12 cellular contexts compared by ENCODE assay signal in the genomic region with DNA sequence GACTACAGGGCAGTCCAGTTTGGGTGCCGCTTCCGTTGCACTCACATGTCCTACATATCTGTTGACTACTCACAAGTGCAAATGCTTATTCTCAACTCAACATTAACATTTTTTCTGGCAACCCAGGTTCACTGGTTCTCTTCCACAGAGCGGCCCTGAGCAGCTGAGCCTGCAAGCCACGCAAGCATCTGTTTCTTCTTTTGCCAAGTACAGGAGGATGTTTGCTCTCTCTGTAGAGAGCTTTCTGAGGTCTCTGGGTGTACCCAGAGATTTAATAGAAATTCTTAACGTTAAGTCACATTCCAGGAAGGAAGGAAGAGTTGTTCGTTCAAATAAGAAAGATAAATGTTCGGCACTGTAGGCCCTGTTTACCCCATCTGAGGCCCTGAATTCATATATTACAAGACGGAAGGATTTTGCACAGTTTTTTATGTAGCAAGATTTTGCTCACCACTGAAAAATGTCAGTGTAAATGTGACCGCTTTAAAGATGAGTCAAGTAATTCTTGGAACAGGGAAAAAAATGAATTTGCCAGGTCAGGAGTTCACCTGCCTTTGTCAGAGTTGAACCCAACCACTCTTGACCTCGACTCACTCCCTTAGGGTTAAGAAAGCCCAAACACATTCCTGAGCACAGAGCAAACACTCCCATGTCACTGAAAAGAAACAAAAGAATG. TPM values are rescaled to one million over a fixed set of nuclear protein-coding genes. Genes with fewer than 3 reads are reported as not detected.
DNase-seq lines count a peak whose midpoint lies in the region; ATAC-seq, FAIRE-seq and TF ChIP-seq lines count a peak whose summit lies in the region.
"Had no signal": no experiment of that assay in that cellular context is flagged by ENCODE, and none has a peak within 500 bp of the region (broad histone marks: within the 10 kb centered on the region; RNA-seq: fewer than 3 reads in every experiment).

No MANE protein-coding gene starts in this region.

- peaks cover 32% of the 10 kb centered on the region for H3K4me1 ChIP-seq in Caco-2
- peaks cover 0 to 2% of the 10 kb centered on the region in 2 donors for H3K4me1 ChIP-seq in esophagus (ENCODE audit: control insufficient read depth in 2 of 2, insufficient read depth in 2 of 2, low read length in 1 of 2)

- H3K4me3 ChIP-seq in Caco-2 (ENCODE audit: low read depth, low read length) (no peak overlapping the region), esophagus (ENCODE audit: low read depth in 1 of 2, low read length in 2 of 2) (no peak overlapping the region)

- TF ChIP-seq CTCF in Caco-2 (IDR thresholded peaks at IDR 0.05; ENCODE audit: insufficient read depth in 1 of 2, low read depth in 1 of 2, low read length in 1 of 2, severe bottlenecking in 1 of 2, unreplicated experiment in 1 of 2) (no peak), osteocyte (IDR thresholded peaks at IDR 0.05) (no peak)

- H3K27ac Mint-ChIP-seq in Caco-2 (ENCODE audit: unreplicated experiment) (peak overlapping the region; percentile 11), osteocyte (ENCODE audit: unreplicated experiment) (peak overlapping the region; percentile 63)

- H3K9me3 ChIP-seq in Caco-2 (no peaks in the 10 kb centered on the region), esophagus (ENCODE audit: control insufficient read depth in 2 of 2, insufficient read depth in 1 of 2, low read depth in 1 of 2, low read length in 1 of 2) (no peaks in the 10 kb centered on the region)

- H3K36me3 Mint-ChIP-seq in Caco-2 (ENCODE audit: insufficient read depth, unreplicated experiment) (peaks cover 83% of the 10 kb centered on the region), osteocyte (ENCODE audit: unreplicated experiment) (peaks cover 39% of the 10 kb centered on the region)

- DNase-seq in Caco-2, result peak; percentile 60
- DNase-seq in RCC 7860 (ENCODE audit: low spot score), result peak; percentile 52
- no peak for DNase-seq in osteocyte (ENCODE audit: extremely low spot score, unreplicated experiment)
- DNase-seq in GOT3 (lab: John Stamatoyannopoulos, UW), result no peak
- DNase-seq in NCI-H774 (lab: John Stamatoyannopoulos, UW), result no peak
- DNase-seq: left cardiac atrium, NCI-H69, T1000 had no signal

- intact Hi-C loops in Caco-2 (cut with micrococcal nuclease; ENCODE audit: unreplicated experiment), result loop anchor here (2.0 to 5.0 kb wide), 5 partner anchors 98 to 499 kb away; no protein-coding TSS in a partner anchor

- POLR2A ChIA-PET in Caco-2 (lab: Charles Lee), result no interaction called here

- H3K27me3 Mint-ChIP-seq in Caco-2 (ENCODE audit: insufficient read depth, unreplicated experiment) (no peaks in the 10 kb centered on the region), osteocyte (ENCODE audit: unreplicated experiment) (no peaks in the 10 kb centered on the region)

- H3K9me3 Mint-ChIP-seq in Caco-2 (ENCODE audit: unreplicated experiment) (no peaks in the 10 kb centered on the region), osteocyte (ENCODE audit: unreplicated experiment) (no peaks in the 10 kb centered on the region)

- BruUV-seq in Caco-2 (replicated peaks; lab: Mats Ljungman, UMichigan), result no TSS peak

- H3K4me1 Mint-ChIP-seq in Caco-2 (ENCODE audit: low read depth, unreplicated experiment), result peaks cover 31% of the 10 kb centered on the region
- peaks cover 21% of the 10 kb centered on the region for H3K4me1 Mint-ChIP-seq in osteocyte (ENCODE audit: unreplicated experiment)

- peak overlapping the region; percentile 31 for H3K4me3 Mint-ChIP-seq in Caco-2 (ENCODE audit: unreplicated experiment)
- no peak overlapping the region for H3K4me3 Mint-ChIP-seq in osteocyte (ENCODE audit: unreplicated experiment)

- H3K27me3 ChIP-seq in Caco-2 (replicated peaks; ENCODE audit: control insufficient read depth, insufficient read depth, low read length) (no peaks in the 10 kb centered on the region), esophagus (ENCODE audit: control insufficient read depth in 1 of 2, insufficient read depth in 2 of 2, low read length in 2 of 2) (no peaks in the 10 kb centered on the region)

- WGBS in esophagus, 2 donors, result 36 to 47% methylated on average over 10 of the region's 10 CpGs

- FAIRE-seq in RCC 7860 (lab: Jason Lieb, UNC), result peak; percentile 8
- FAIRE-seq: GM18507 had no signal

- ATAC-seq in GM21447 (IDR thresholded peaks at IDR 0.05; ENCODE audit: unreplicated experiment) (no peak), HG03442 (IDR thresholded peaks at IDR 0.05; ENCODE audit: unreplicated experiment) (no peak)
- ATAC-seq: left cardiac atrium had no signal

- H3K27ac ChIP-seq in esophagus (ENCODE audit: low read depth in 2 of 2, low read length in 1 of 2), result peak overlapping the region; percentile 44 to 48

- H3K36me3 ChIP-seq in Caco-2 (ENCODE audit: control insufficient read depth, insufficient read depth, low read length) (no peaks in the 10 kb centered on the region; the same call in none of the 2 replicates), esophagus (ENCODE audit: control insufficient read depth in 2 of 2, insufficient read depth in 2 of 2, low read length in 1 of 2) (peaks cover 7 to 8% of the 10 kb centered on the region in 2 donors)

- CTCF ChIA-PET in Caco-2 (lab: Charles Lee), result interaction anchor here (0.7 kb wide), 1 partner anchor 550 kb away, joined by 3 read pairs; no protein-coding TSS in a partner anchor

RNA-seq across cellular contexts. Expression of gene KCTD18, which starts 30.1 kb away (rescaled TPM):
- 8.6 and 9.3 TPM in 2 replicates for total RNA-seq in Caco-2 (2022)
- polyA plus RNA-seq in esophagus, result 1 to 10 TPM; 4.9 to 9.1 TPM
- total RNA-seq in osteocyte, result 18.5 and 19.1 TPM in 2 replicates

RNA-seq across cellular contexts. Expression of gene SGO2, which starts 46.3 kb away (rescaled TPM):
- total RNA-seq in Caco-2 (2022), result 20.1 and 21.3 TPM in 2 replicates
- polyA plus RNA-seq in esophagus, result 1 to 10 TPM; 1.3 to 2.5 TPM
- 5.2 and 5.7 TPM in 2 replicates for total RNA-seq in osteocyte

Comparison
In these comparisons a context has a peak if more than half of its experiments do, and no peak if none do; other contexts are left out.
1. DNase-seq: peak in Caco-2 (2 of 2) and RCC 7860 (single experiment); none in osteocyte (single experiment), GOT3 (single experiment) and NCI-H774 (single experiment).